In genomic region chr10:35386594-35387174, GRCh38 we compare ENCODE assay signal across 11 cellular contexts. TPM values are rescaled to one million over a fixed set of nuclear protein-coding genes. Genes with fewer than 3 reads are reported as not detected.
DNase-seq lines count a peak whose midpoint lies in the region; ATAC-seq, FAIRE-seq and TF ChIP-seq lines count a peak whose summit lies in the region.
"Had no signal": no experiment of that assay in that cellular context is flagged by ENCODE, and none has a peak within 500 bp of the region (broad histone marks: within the 10 kb centered on the region; RNA-seq: fewer than 3 reads in every experiment).

No MANE protein-coding gene starts in this region.

- H3K4ac ChIP-seq in IMR-90 (ENCODE audit: low read depth, low read length) = peak overlapping the region; percentile 65; the same call in 1 of the 2 replicates

- H3K36me3 ChIP-seq in ACC112 (ENCODE audit: insufficient read depth, low read length) (peaks cover 3% of the 10 kb centered on the region), IMR-90 (ENCODE audit: control insufficient read depth, insufficient read depth, low read length) (no peaks in the 10 kb centered on the region), GM12878 (ENCODE audit: control insufficient read depth in 2 of 2, insufficient read depth in 2 of 2, low read length in 1 of 2) (no peaks in the 10 kb centered on the region), keratinocyte (ENCODE audit: control insufficient read depth in 2 of 2, extremely low read depth in 1 of 2, insufficient read depth in 2 of 2, low read length in 2 of 2) (no peaks in the 10 kb centered on the region)
- H3K36me3 ChIP-seq: thoracic aorta had no signal

- RAD21 ChIA-PET in GM12878 (lab: Charles Lee; ENCODE audit: unreplicated experiment) = interaction anchor here (0.5 kb wide), 1 partner anchor 47 kb away, joined by 4 read pairs; no protein-coding TSS in a partner anchor

- H3K4me1 ChIP-seq in ACC112 (ENCODE audit: control insufficient read depth, insufficient read depth, low read length, unreplicated experiment) (peaks cover 33% of the 10 kb centered on the region), IMR-90 (ENCODE audit: control insufficient read depth, insufficient read depth, low read length) (peaks cover 8% of the 10 kb centered on the region), GM12878 (ENCODE audit: control insufficient read depth, insufficient read depth, low read length) (peaks cover 12% of the 10 kb centered on the region), keratinocyte (ENCODE audit: control insufficient read depth, extremely low read depth, insufficient read depth, low read length) (peaks cover 29% of the 10 kb centered on the region)

- peak overlapping the region; percentile 76; the same call in 2 of the 3 replicates for H2BK15ac ChIP-seq in IMR-90 (ENCODE audit: low read depth, low read length)

- peak; percentile 37 for DNase-seq in IMR-90
- DNase-seq in GM12878 (ENCODE audit: low read depth, low spot score) = no peak
- no peak for DNase-seq in keratinocyte (ENCODE audit: low read depth, low spot score)
- no peak for DNase-seq in HuH-7 (ENCODE audit: low spot score)
- DNase-seq in NCI-H1694 treated with DMSO at 0.1 percent for 48 hours (lab: John Stamatoyannopoulos, UW) = no peak
- DNase-seq in caudate nucleus (lab: John Stamatoyannopoulos, UW) = no peak
- DNase-seq: activated effector memory CD4-positive, alpha-beta T cell treated with anti-CD3 and anti-CD28 coated beads, Interleukin-2, amount 50 U/mL, for 16 hours; stimulated activated CD4-positive, alpha-beta T cell treated with anti-CD3 and anti-CD28 coated beads, Interleukin-2, amount 100 ng/mL, for 24 hours had no signal

- peak overlapping the region; percentile 67 to 81; a peak in 2 of 4 replicates for H4K8ac ChIP-seq in IMR-90 (ENCODE audit: low read depth in 2 of 2, low read length in 2 of 2)

- peak overlapping the region; percentile 53; the same call in 1 of the 2 replicates for H3K23ac ChIP-seq in IMR-90 (ENCODE audit: low read depth, low read length)

- in situ Hi-C loops in IMR-90 (cut with MboI; ENCODE audit: low sequenced_read_pairs) = no loop called here
- in situ Hi-C loops in GM12878 (cut with MboI) = no loop called here

- peak overlapping the region; percentile 35; the same call in 1 of the 2 replicates for H4K91ac ChIP-seq in IMR-90 (ENCODE audit: insufficient read depth, low read depth, low read length)

- H2BK5ac ChIP-seq in IMR-90 (ENCODE audit: low read depth, low read length, poor library complexity, severe bottlenecking) = peak overlapping the region; percentile 76

- no peak overlapping the region for H3K4me3 ChIP-seq in ACC112 (ENCODE audit: low read depth, low read length)
- no peak overlapping the region for H3K4me3 ChIP-seq in IMR-90 (ENCODE audit: insufficient read depth, low read depth, low read length)
- H3K4me3 ChIP-seq in GM12878 = no peak overlapping the region
- H3K4me3 ChIP-seq in keratinocyte (ENCODE audit: control insufficient read depth in 2 of 3, extremely low read depth in 1 of 3, insufficient read depth in 2 of 3, low read depth in 1 of 3, low read length in 3 of 3) = no peak overlapping the region
- H3K4me3 ChIP-seq: thoracic aorta had no signal

- H3K27ac ChIP-seq in ACC112 (ENCODE audit: low read depth, low read length) = peak overlapping the region; percentile 50
- H3K27ac ChIP-seq in IMR-90 (ENCODE audit: insufficient read depth, low read length) = no peak overlapping the region
- H3K27ac ChIP-seq in GM12878 (ENCODE audit: control insufficient read depth, insufficient read depth) = peak overlapping the region; percentile 20; the same call in 1 of the 2 replicates
- peak overlapping the region; percentile 15 for H3K27ac ChIP-seq in keratinocyte (ENCODE audit: control insufficient read depth, insufficient read depth, low read length)
- H3K27ac ChIP-seq in caudate nucleus (ENCODE audit: low read depth, low read length) = no peak overlapping the region
- H3K27ac ChIP-seq: thoracic aorta had no signal

- H3K9me3 ChIP-seq in IMR-90 (ENCODE audit: control insufficient read depth, insufficient read depth, low read length) (peaks cover 9% of the 10 kb centered on the region), GM12878 (replicated peaks; ENCODE audit: control insufficient read depth, insufficient read depth, low read length) (peaks cover 3% of the 10 kb centered on the region; the same call in 2 of the 3 replicates), keratinocyte (ENCODE audit: control insufficient read depth, low read depth, low read length) (no peaks in the 10 kb centered on the region)

- no peak overlapping the region for H3K9ac ChIP-seq in IMR-90 (ENCODE audit: low read depth, low read length)
- no peak overlapping the region for H3K9ac ChIP-seq in GM12878 (ENCODE audit: control insufficient read depth, insufficient read depth, low read length)
- H3K9ac ChIP-seq in keratinocyte (ENCODE audit: control insufficient read depth, extremely low read depth, insufficient read depth, low read length) = no peak overlapping the region

- BruUV-seq in IMR-90 (replicated peaks; lab: Mats Ljungman, UMichigan) = no TSS peak
- BruUV-seq in GM12878 (replicated peaks; lab: Mats Ljungman, UMichigan) = no TSS peak

- TF ChIP-seq CTCF in IMR-90 (conservative IDR thresholded peaks at IDR 0.05; ENCODE audit: low read depth, low read length) (no peak), GM12878 (IDR thresholded peaks at IDR 0.05 in 2 of 3, conservative IDR thresholded peaks at IDR 0.05 in 1 of 3; ENCODE audit: control insufficient read depth in 2 of 3, extremely low read depth in 1 of 3, insufficient read depth in 1 of 3, low read depth in 3 of 3, low read length in 3 of 3) (no peak), keratinocyte (optimal IDR thresholded peaks at IDR 0.05 in 1 of 3, IDR thresholded peaks at IDR 0.05 in 1 of 3, conservative IDR thresholded peaks at IDR 0.05 in 1 of 3; ENCODE audit: extremely low read depth in 1 of 3, insufficient read depth in 2 of 3, low read length in 3 of 3) (no peak)

- dilution Hi-C loops in IMR-90 (cut with HindIII; ENCODE audit: low sequenced_read_pairs, unreplicated experiment) = no loop called here
- dilution Hi-C loops in keratinocyte (cut with MboI; ENCODE audit: extremely low pct_ligation_motif_present, low sequenced_read_pairs) = no loop called here

- TF ChIP-seq POLR2A in IMR-90 (IDR thresholded peaks at IDR 0.05; ENCODE audit: low read depth, low read length) = no peak
- no peak for TF ChIP-seq POLR2A in GM12878 (IDR thresholded peaks at IDR 0.05; ENCODE audit: low read depth, low read length)

- no peak for TF ChIP-seq EP300 in GM12878 (IDR thresholded peaks at IDR 0.05; ENCODE audit: borderline replicate concordance in 1 of 2, control insufficient read depth in 1 of 2, low read depth in 2 of 2, low read length in 2 of 2)

- no peak for TF ChIP-seq RAD21 in IMR-90 (IDR thresholded peaks at IDR 0.05; ENCODE audit: low read length)
- TF ChIP-seq RAD21 in GM12878 (IDR thresholded peaks at IDR 0.05; ENCODE audit: insufficient read depth, low read depth, low read length) = no peak

- 59% methylated on average over 2 of the region's 5 CpGs; no CpG with 5 or more reads in 1 of the 2 experiments for WGBS in IMR-90 (ENCODE audit: extremely low coverage in 2 of 2, insufficient read length in 1 of 2), 2 experiments
- 85% methylated on average over 5 of the region's 5 CpGs for WGBS in GM12878 (ENCODE audit: insufficient coverage, insufficient replicate concordance, low lambda C conversion rate, missing lambda C conversion rate)

- SMC1A ChIA-PET in GM12878 (lab: Charles Lee; ENCODE audit: uncharacterized antibody, unreplicated experiment) = interaction anchor here (0.7 to 2.1 kb wide), 5 partner anchors 21 to 176 kb away, joined by 3 to 5 read pairs (median 4); no protein-coding TSS in a partner anchor

- peaks cover 14% of the 10 kb centered on the region for H3K9me1 ChIP-seq in IMR-90 (ENCODE audit: insufficient read depth, low read length)
- H3K9me1 ChIP-seq in keratinocyte (ENCODE audit: control insufficient read depth, extremely low read depth, insufficient read depth, low read length) = peaks cover 2% of the 10 kb centered on the region

- H3K4me2 ChIP-seq in IMR-90 (ENCODE audit: low read depth, low read length) (no peak overlapping the region; the same call in 1 of the 2 replicates), GM12878 (ENCODE audit: control insufficient read depth, insufficient read depth) (no peak overlapping the region), keratinocyte (ENCODE audit: control insufficient read depth, extremely low read depth, insufficient read depth, low read depth, low read length) (peak overlapping the region; percentile 2)

- H4K20me1 ChIP-seq in IMR-90 (ENCODE audit: insufficient read depth, low read length) = peaks cover 57% of the 10 kb centered on the region
- no peaks in the 10 kb centered on the region for H4K20me1 ChIP-seq in GM12878 (ENCODE audit: control insufficient read depth, insufficient read depth)
- peaks cover 9% of the 10 kb centered on the region for H4K20me1 ChIP-seq in keratinocyte (ENCODE audit: control insufficient read depth, extremely low read depth, insufficient read depth, low read length)

- no peaks in the 10 kb centered on the region for H3K27me3 ChIP-seq in ACC112 (ENCODE audit: insufficient read depth, low read length)
- H3K27me3 ChIP-seq in IMR-90 (ENCODE audit: control insufficient read depth, insufficient read depth, low read length) = no peaks in the 10 kb centered on the region
- H3K27me3 ChIP-seq in GM12878 (replicated peaks in 1 of 2; ENCODE audit: control insufficient read depth in 2 of 2, insufficient read depth in 2 of 2, low read length in 1 of 2) = no peaks in the 10 kb centered on the region
- H3K27me3 ChIP-seq in keratinocyte (ENCODE audit: control insufficient read depth, extremely low read depth, insufficient read depth, low read length) = no peaks in the 10 kb centered on the region

- POLR2A ChIA-PET in IMR-90 (lab: Charles Lee; ENCODE audit: unreplicated experiment) = no interaction called here
- POLR2A ChIA-PET in GM12878 (lab: Charles Lee) = interaction anchor here (0.6 kb wide), 1 partner anchor 14 kb away, joined by 3 read pairs; no protein-coding TSS in a partner anchor

- FAIRE-seq in GM12878 (lab: Jason Lieb, UNC) (no peak), keratinocyte (lab: Jason Lieb, UNC) (no peak)

- peak overlapping the region; percentile 80 for H2AK5ac ChIP-seq in IMR-90 (ENCODE audit: low read depth, low read length)

- ATAC-seq in IMR-90 (ENCODE audit: low read depth) (no peak), GM12878 (no peak), HG03565 (IDR thresholded peaks at IDR 0.05; ENCODE audit: unreplicated experiment) (no peak)

- H3K14ac ChIP-seq in IMR-90 (replicated peaks; ENCODE audit: low read depth, low read length) = peak overlapping the region; percentile 85

- intact Hi-C loops in IMR-90 (cut with micrococcal nuclease) (loop anchor here (2.0 kb wide), 1 partner anchor 76 kb away; no protein-coding TSS in a partner anchor), GM12878 (cut with micrococcal nuclease; ENCODE audit: unreplicated experiment) (no loop called here)

- peak overlapping the region; percentile 69; the same call in 1 of the 2 replicates for H2BK120ac ChIP-seq in IMR-90 (ENCODE audit: low read depth, low read length)

- peak overlapping the region; percentile 24; the same call in 1 of the 2 replicates for H3K18ac ChIP-seq in IMR-90 (ENCODE audit: low read depth, low read length)

- CTCF ChIA-PET in IMR-90 (lab: Yijun Ruan, JAX) = no interaction called here
- CTCF ChIA-PET in GM12878 (lab: Yijun Ruan, JAX) = no interaction called here

- peaks cover 95% of the 10 kb centered on the region for H3K79me2 ChIP-seq in ACC112 (ENCODE audit: control insufficient read depth, insufficient read depth, low read length, unreplicated experiment)
- peaks cover 15% of the 10 kb centered on the region for H3K79me2 ChIP-seq in GM12878 (ENCODE audit: control insufficient read depth, insufficient read depth, low read length)
- H3K79me2 ChIP-seq in keratinocyte (ENCODE audit: control insufficient read depth, insufficient read depth, low read length) = peaks cover 81% of the 10 kb centered on the region

- peaks cover 63 to 86% of the 10 kb centered on the region in 2 experiments for H3K79me1 ChIP-seq in IMR-90 (ENCODE audit: low read depth in 1 of 2, low read length in 2 of 2)

- no peak overlapping the region for H3K56ac ChIP-seq in IMR-90 (ENCODE audit: extremely low read depth, insufficient read depth, low read length)

- no peak overlapping the region for H2BK20ac ChIP-seq in IMR-90 (ENCODE audit: low read depth, low read length)

- H2AFZ ChIP-seq in ACC112 (ENCODE audit: low read length, unreplicated experiment) (no peak overlapping the region), IMR-90 (replicated peaks; ENCODE audit: low read length, poor library complexity) (no peak overlapping the region), GM12878 (ENCODE audit: control insufficient read depth, low read depth, low read length) (no peak overlapping the region), keratinocyte (ENCODE audit: control insufficient read depth, low read length) (no peak overlapping the region)

- no peak overlapping the region for H2AK9ac ChIP-seq in IMR-90 (replicated peaks; ENCODE audit: low read depth, low read length, poor library complexity)

- H4K5ac ChIP-seq in IMR-90 (ENCODE audit: low read depth, low read length) = peak overlapping the region; percentile 79; the same call in 1 of the 2 replicates

RNA-seq across cellular contexts. Expression of gene CCNY, which starts 50.4 kb away (rescaled TPM):
- total RNA-seq in IMR-90 (2012; rRNA removed) (81.4 and 131 TPM in 2 replicates), GM12878 (2014; rRNA removed) (26.8 and 28.1 TPM in 2 replicates), GM12878 (2014; rRNA removed; fragmentation: Illumina TruSeq; extraction: Trizol) (23.6 and 25.3 TPM in 2 replicates), GM12878 (2021) (47.8 and 50.0 TPM in 2 replicates)
- polyA plus RNA-seq in IMR-90 (2012; rRNA removed) (24.8 and 38.0 TPM in 2 replicates), GM12878 (2011; rRNA removed) (47.3 and 47.9 TPM in 2 replicates), GM12878 (2014; fragmentation: Illumina TruSeq; extraction: Trizol) (43.9 and 48.5 TPM in 2 replicates), GM12878 (2014; fragmentation: Nextera tagmentation; extraction: Ambion mirVana) (1 to 10 TPM; 6.5 to 7.7 TPM), GM12878 (2014; rRNA removed) (29.6 and 34.2 TPM in 2 replicates), GM12878 (2016; fragmentation: Nextera tagmentation; extraction: Ambion mirVana) (1 to 10 TPM; 3.6 to 5.0 TPM), keratinocyte (40.0 to 58.9 TPM (median 50.1 TPM) in 3 replicates)
- 12.8 and 15.6 TPM in 2 replicates for polyA plus RNA-seq in IMR-90 (2012; cell fraction: cytosol; rRNA removed)
- 9.9 and 36.3 TPM in 2 replicates for polyA plus RNA-seq in IMR-90 (2012; cell fraction: nucleus; rRNA removed; ENCODE audit: low replicate concordance)
- total RNA-seq in GM12878 (2013; cell fraction: nucleolus; rRNA removed) = 18.2 and 19.4 TPM in 2 replicates
- polyA plus RNA-seq in GM12878 (2011; ENCODE audit: low read depth) = 13.3 TPM
- 21.0 and 23.0 TPM in 2 replicates for polyA plus RNA-seq in GM12878 (2011; cell fraction: cytosol; rRNA removed)
- 10.0 and 14.8 TPM in 2 replicates for polyA plus RNA-seq in GM12878 (2011; cell fraction: nucleus; rRNA removed)
- polyA plus RNA-seq in GM12878 (2012) = 22.2 and 22.7 TPM in 2 replicates
- 59.8 and 67.7 TPM in 2 replicates for polyA minus RNA-seq in GM12878 (2011; rRNA and poly(A)+ RNA removed)
- polyA minus RNA-seq in GM12878 (2011; cell fraction: cytosol; rRNA and poly(A)+ RNA removed) = 8.8 and 17.6 TPM in 2 replicates
- 7.0 and 12.2 TPM in 2 replicates for polyA minus RNA-seq in GM12878 (2011; cell fraction: nucleus; rRNA and poly(A)+ RNA removed)
- 35.0 TPM for polyA plus RNA-seq in keratinocyte (2011; ENCODE audit: low read depth)
- polyA plus RNA-seq in keratinocyte (2011; cell fraction: cytosol; rRNA removed) = 31.8 and 49.0 TPM in 2 replicates
- polyA plus RNA-seq in keratinocyte (2011; cell fraction: nucleus; rRNA removed) = 23.3 and 29.5 TPM in 2 replicates
- 26.6 and 39.8 TPM in 2 replicates for polyA plus RNA-seq in keratinocyte (2012; ENCODE audit: low replicate concordance)
- 29.2 to 69.7 TPM (median 55.5 TPM) in 3 replicates for polyA minus RNA-seq in keratinocyte
- 27.0 TPM for polyA minus RNA-seq in keratinocyte (2011; cell fraction: cytosol; rRNA and poly(A)+ RNA removed)
- 15.9 and 27.5 TPM in 2 replicates for polyA minus RNA-seq in keratinocyte (2011; cell fraction: nucleus; rRNA and poly(A)+ RNA removed)

Comparison
In these comparisons a context has a peak if more than half of its experiments do, and no peak if none do; other contexts are left out.
1. H3K27ac ChIP-seq: peak in ACC112 (single experiment), GM12878 (single experiment) and keratinocyte (single experiment); none in IMR-90 (single experiment) and caudate nucleus (single experiment).